In the genomic region with DNA sequence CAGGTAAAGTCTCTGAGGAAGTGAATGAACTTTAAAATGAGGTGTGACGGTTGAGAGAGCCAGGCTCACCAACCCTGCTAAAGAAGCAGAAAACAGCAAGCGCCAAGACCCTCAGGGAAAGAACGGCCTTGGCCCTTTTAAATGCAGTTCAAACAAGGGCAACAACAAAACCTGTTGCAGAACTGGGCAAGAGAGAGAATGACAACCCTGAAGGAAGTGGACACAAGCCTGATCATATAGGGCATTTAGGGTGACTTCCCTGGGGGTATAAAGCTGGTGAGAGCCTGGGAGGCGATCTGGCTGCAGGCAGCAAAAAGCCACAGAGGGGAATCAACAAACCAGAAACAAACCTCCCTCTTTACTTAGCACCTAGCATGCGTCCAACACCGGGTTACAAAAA, we compare ENCODE assay signal across 8 cellular contexts. TPM values are rescaled to one million over a fixed set of nuclear protein-coding genes. Genes with fewer than 3 reads are reported as not detected.
DNase-seq lines count a peak whose midpoint lies in the region; ATAC-seq, FAIRE-seq and TF ChIP-seq lines count a peak whose summit lies in the region.

No MANE protein-coding gene starts in this region.

- intact Hi-C loops in GM12878 (cut with micrococcal nuclease; ENCODE audit: unreplicated experiment) (loop anchor here (1.0 to 5.0 kb wide), 4 partner anchors 52 to 266 kb away; no protein-coding TSS in a partner anchor), tibial artery (cut with DNase I; ENCODE audit: low total_unique reads) (no loop called here)

- no peak for ATAC-seq in activated T-cell treated with anti-CD3 and anti-CD28 coated beads, Interleukin-2, amount 50 U/mL, for 4 hours
- ATAC-seq in GM12878, result no peak; the same call in 2 of the 3 replicates
- ATAC-seq in lung (ENCODE audit: insufficient read depth, low FRiP score), result no peak
- no peak for ATAC-seq in HG03342 (IDR thresholded peaks at IDR 0.05; ENCODE audit: unreplicated experiment)

- SMC1A ChIA-PET in GM12878 (lab: Charles Lee; ENCODE audit: uncharacterized antibody, unreplicated experiment), result interaction anchor here (1.9 to 7.0 kb wide), 2 partner anchors 49 to 267 kb away, joined by 6 to 41 read pairs; no protein-coding TSS in a partner anchor

- FAIRE-seq in GM12878 (lab: Jason Lieb, UNC), result no peak
- no peak for FAIRE-seq in RCC 7860 (lab: Jason Lieb, UNC)

- 0% methylated on average over 6 of the region's 6 CpGs for WGBS in GM12878 (ENCODE audit: insufficient coverage, insufficient replicate concordance, low lambda C conversion rate, missing lambda C conversion rate)
- WGBS in lung, 2 donors, result 76 to 82% methylated on average over 6 of the region's 6 CpGs

- H3K4me2 ChIP-seq in GM12878 (ENCODE audit: control insufficient read depth, insufficient read depth), result peak overlapping the region; percentile 84

- no peaks in the 10 kb centered on the region for H3K9me3 Mint-ChIP-seq in activated T-cell treated with anti-CD3 and anti-CD28 coated beads, Interleukin-2, amount 50 U/mL, for 4 hours

- H3K4me1 ChIP-seq in GM12878 (ENCODE audit: control insufficient read depth, insufficient read depth, low read length) (peaks cover 22% of the 10 kb centered on the region), lung (ENCODE audit: control insufficient read depth in 2 of 2, insufficient read depth in 2 of 2, low read length in 2 of 2) (peaks cover 4 to 5% of the 10 kb centered on the region in 2 donors), tibial artery (peaks cover 0 to 53% (median 22%) of the 10 kb centered on the region in 4 donors)

- no peak for TF ChIP-seq POLR2A in GM12878 (IDR thresholded peaks at IDR 0.05; ENCODE audit: low read depth, low read length)

- TF ChIP-seq RAD21 in GM12878 (IDR thresholded peaks at IDR 0.05; ENCODE audit: insufficient read depth, low read depth, low read length), result no peak

- H3K36me3 Mint-ChIP-seq in activated T-cell treated with anti-CD3 and anti-CD28 coated beads, Interleukin-2, amount 50 U/mL, for 4 hours (ENCODE audit: insufficient read depth), result no peaks in the 10 kb centered on the region

- peak overlapping the region; percentile 79 for H3K9ac ChIP-seq in GM12878 (ENCODE audit: control insufficient read depth, insufficient read depth, low read length)

- POLR2A ChIA-PET in GM12878 (lab: Charles Lee), result interaction anchor here (1.0 kb wide), 1 partner anchor 190 kb away, joined by 3 read pairs; no protein-coding TSS in a partner anchor

- H2AFZ ChIP-seq in GM12878 (ENCODE audit: control insufficient read depth, low read depth, low read length), result no peak overlapping the region

- CTCF ChIA-PET in GM12878 (lab: Yijun Ruan, JAX), result no interaction called here

- in situ Hi-C loops in GM12878 (cut with MboI), result loop anchor here (5.0 to 10.0 kb wide), 3 partner anchors 50 to 348 kb away; no protein-coding TSS in a partner anchor

- H3K9me3 ChIP-seq in GM12878 (replicated peaks; ENCODE audit: control insufficient read depth, insufficient read depth, low read length) (no peaks in the 10 kb centered on the region), lung (ENCODE audit: control insufficient read depth in 2 of 2, insufficient read depth in 1 of 2, low read length in 1 of 2) (no peaks in the 10 kb centered on the region), tibial artery (no peaks in the 10 kb centered on the region)

- no TSS peak for BruUV-seq in GM12878 (replicated peaks; lab: Mats Ljungman, UMichigan)

- peak overlapping the region; percentile 88 for H3K4me3 ChIP-seq in GM12878
- peak overlapping the region; percentile 68 for H3K4me3 ChIP-seq in lung
- H3K4me3 ChIP-seq in tibial artery, result peak overlapping the region; percentile 60 to 75

- peaks cover 21% of the 10 kb centered on the region for H3K4me1 Mint-ChIP-seq in activated T-cell treated with anti-CD3 and anti-CD28 coated beads, Interleukin-2, amount 50 U/mL, for 4 hours (ENCODE audit: low read depth)

- no peak for TF ChIP-seq EP300 in GM12878 (IDR thresholded peaks at IDR 0.05; ENCODE audit: borderline replicate concordance in 1 of 2, control insufficient read depth in 1 of 2, low read depth in 2 of 2, low read length in 2 of 2)

- peaks cover 5% of the 10 kb centered on the region for H3K79me2 ChIP-seq in GM12878 (ENCODE audit: control insufficient read depth, insufficient read depth, low read length)

- H3K27ac ChIP-seq in GM12878 (ENCODE audit: control insufficient read depth, insufficient read depth), result peak overlapping the region; percentile 81
- H3K27ac ChIP-seq in lung (ENCODE audit: low read depth in 1 of 2, low read length in 1 of 2), result no peak overlapping the region
- peak overlapping the region; percentile 82 for H3K27ac ChIP-seq in tibial artery

- no peak for TF ChIP-seq CTCF in GM12878 (IDR thresholded peaks at IDR 0.05 in 2 of 3, conservative IDR thresholded peaks at IDR 0.05 in 1 of 3; ENCODE audit: control insufficient read depth in 2 of 3, extremely low read depth in 1 of 3, insufficient read depth in 1 of 3, low read depth in 3 of 3, low read length in 3 of 3)
- TF ChIP-seq CTCF in lung (IDR thresholded peaks at IDR 0.05; ENCODE audit: control extremely low read depth, extremely low read depth), result no peak
- no peak for TF ChIP-seq CTCF in tibial artery (IDR thresholded peaks at IDR 0.05)

- no peaks in the 10 kb centered on the region; a peak in 1 of 4 replicates for H3K36me3 ChIP-seq in GM12878 (ENCODE audit: control insufficient read depth in 2 of 2, insufficient read depth in 2 of 2, low read length in 1 of 2)
- H3K36me3 ChIP-seq in lung (ENCODE audit: control insufficient read depth in 2 of 2, insufficient read depth in 2 of 2, low read length in 2 of 2), result no peaks in the 10 kb centered on the region
- H3K36me3 ChIP-seq in tibial artery, result no peaks in the 10 kb centered on the region

- H4K20me1 ChIP-seq in GM12878 (ENCODE audit: control insufficient read depth, insufficient read depth), result no peaks in the 10 kb centered on the region

- no peak for DNase-seq in activated T-cell treated with anti-CD3 and anti-CD28 coated beads, Interleukin-2, amount 50 U/mL, for 4 hours
- DNase-seq in activated T-cell treated with anti-CD3 and anti-CD28 coated beads, Interleukin-2, amount 50 U/mL, for 48 hours, result no peak
- DNase-seq in GM12878 (ENCODE audit: low read depth, low spot score), result no peak
- no peak for DNase-seq in lung (ENCODE audit: low spot score)
- DNase-seq in tibial artery, result no peak
- no peak for DNase-seq in effector CD8-positive, alpha-beta T cell (lab: John Stamatoyannopoulos, UW)
- no peak for DNase-seq in RCC 7860 (ENCODE audit: low spot score)

- no peaks in the 10 kb centered on the region for H3K27me3 Mint-ChIP-seq in activated T-cell treated with anti-CD3 and anti-CD28 coated beads, Interleukin-2, amount 50 U/mL, for 4 hours (ENCODE audit: low read depth)

- RAD21 ChIA-PET in GM12878 (lab: Charles Lee; ENCODE audit: unreplicated experiment), result interaction anchor here (0.9 to 3.9 kb wide), 7 partner anchors 51 to 267 kb away, joined by 3 to 15 read pairs (median 3); no protein-coding TSS in a partner anchor

- peak overlapping the region; percentile 92 for H3K4me3 Mint-ChIP-seq in activated T-cell treated with anti-CD3 and anti-CD28 coated beads, Interleukin-2, amount 50 U/mL, for 4 hours

- no peaks in the 10 kb centered on the region for H3K27me3 ChIP-seq in GM12878 (replicated peaks in 1 of 2; ENCODE audit: control insufficient read depth in 2 of 2, insufficient read depth in 2 of 2, low read length in 1 of 2)
- H3K27me3 ChIP-seq in lung (ENCODE audit: control insufficient read depth, insufficient read depth), result no peaks in the 10 kb centered on the region
- H3K27me3 ChIP-seq in tibial artery, result no peaks in the 10 kb centered on the region

TF ChIP-seq in GM12878, 131 proteins besides CTCF, POLR2A, EP300 and RAD21 (continues in another document):
- TF ChIP-seq SMARCA5 (IDR thresholded peaks at IDR 0.05) (no peak), CHD2 (IDR thresholded peaks at IDR 0.05; ENCODE audit: borderline replicate concordance, low read depth, low read length) (no peak), CREB1 (IDR thresholded peaks at IDR 0.05; ENCODE audit: low read depth) (no peak), LARP7 (IDR thresholded peaks at IDR 0.05) (no peak)

RNA-seq across cellular contexts. Expression of a gene that starts 1.0 kb away (rescaled TPM):
- 1 to 10 TPM; 5.8 to 8.6 (median 8.2) TPM for total RNA-seq in activated T-cell treated with anti-CD3 and anti-CD28 coated beads, Interleukin-2, amount 50 U/mL, for 4 hours
- total RNA-seq in GM12878 (2013; cell fraction: nucleolus; rRNA removed), result 14.3 and 22.2 TPM in 2 replicates
- total RNA-seq in GM12878 (2014; rRNA removed), result 7.1 and 8.2 TPM in 2 replicates
- total RNA-seq in GM12878 (2014; rRNA removed; fragmentation: Illumina TruSeq; extraction: Trizol), result 18.1 and 18.2 TPM in 2 replicates
- 20.2 and 22.0 TPM in 2 replicates for total RNA-seq in GM12878 (2021)
- polyA plus RNA-seq in GM12878 (2011; ENCODE audit: low read depth), result 2.5 TPM
- polyA plus RNA-seq in GM12878 (2011; rRNA removed), result 12.6 and 16.1 TPM in 2 replicates
- polyA plus RNA-seq in GM12878 (2011; cell fraction: cytosol; rRNA removed), result 8.2 and 8.7 TPM in 2 replicates
- 4.7 and 9.3 TPM in 2 replicates for polyA plus RNA-seq in GM12878 (2011; cell fraction: nucleus; rRNA removed)
- 5.1 and 5.7 TPM in 2 replicates for polyA plus RNA-seq in GM12878 (2012)
- polyA plus RNA-seq in GM12878 (2014; fragmentation: Illumina TruSeq; extraction: Trizol), result 23.4 and 24.8 TPM in 2 replicates
- polyA plus RNA-seq in GM12878 (2014; fragmentation: Nextera tagmentation; extraction: Ambion mirVana), result 10 to 100 TPM; 11.4 to 12.3 TPM
- polyA plus RNA-seq in GM12878 (2014; rRNA removed), result 13.2 and 13.8 TPM in 2 replicates
- polyA plus RNA-seq in GM12878 (2016; fragmentation: Nextera tagmentation; extraction: Ambion mirVana), result 10 to 100 TPM; 36.5 to 39.0 TPM
- 8.2 and 10.5 TPM in 2 replicates for polyA minus RNA-seq in GM12878 (2011; rRNA and poly(A)+ RNA removed)
- 3.0 and 3.2 TPM in 2 replicates for polyA minus RNA-seq in GM12878 (2011; cell fraction: cytosol; rRNA and poly(A)+ RNA removed)
- polyA minus RNA-seq in GM12878 (2011; cell fraction: nucleus; rRNA and poly(A)+ RNA removed), result 4.1 and 9.8 TPM in 2 replicates
- 10 to 100 TPM; 11.8 to 32.5 TPM for total RNA-seq in lung
- 10 to 100 TPM in 1 of 2 donors, 1 to 10 TPM in 1; 9.8 to 16.6 TPM for polyA plus RNA-seq in lung

Comparison
In these comparisons a context has a peak if more than half of its experiments do, and no peak if none do; other contexts are left out.
1. H3K27ac ChIP-seq: peak in GM12878 (single experiment) and tibial artery (2 of 2); none in lung (0 of 2).
2. Peak in every context shown above with its lines, with median percentiles within 50 percentile points of each other: H3K4me3 ChIP-seq.